12 cellular contexts compared by ENCODE assay signal in genomic region chr3:126213376-126214044, GRCh38. TPM values are rescaled to one million over a fixed set of nuclear protein-coding genes. Genes with fewer than 3 reads are reported as not detected.
DNase-seq lines count a peak whose midpoint lies in the region; ATAC-seq and TF ChIP-seq lines count a peak whose summit lies in the region.
"Had no signal": no experiment of that assay in that cellular context is flagged by ENCODE, and none has a peak within 500 bp of the region (broad histone marks: within the 10 kb centered on the region; RNA-seq: fewer than 3 reads in every experiment).

No MANE protein-coding gene starts in this region.

- H3K79me2 ChIP-seq in ACC112 (ENCODE audit: control insufficient read depth, insufficient read depth, low read length, unreplicated experiment), result no peaks in the 10 kb centered on the region
- H3K79me2 ChIP-seq in SK-N-SH (ENCODE audit: insufficient read depth), result no peaks in the 10 kb centered on the region
- H3K79me2 ChIP-seq in neural cell (replicated peaks; ENCODE audit: insufficient read depth, low read length), result no peaks in the 10 kb centered on the region

- WGBS in SK-N-SH (ENCODE audit: low lambda C conversion rate), result 76% methylated on average over 31 of the region's 50 CpGs

- H3K9me3 ChIP-seq in SK-N-SH (peaks cover 3% of the 10 kb centered on the region; the same call in 1 of the 2 replicates), neural cell (ENCODE audit: low read length) (no peaks in the 10 kb centered on the region)
- H3K9me3 ChIP-seq: SJCRH30 had no signal

- H3K9me2 ChIP-seq in SK-N-SH (0 out of 2 replicates have a peak, but pooled peaks cover 3% of the 10 kb centered on the region), neural cell (ENCODE audit: insufficient read depth, low read length) (no peaks in the 10 kb centered on the region)

- CTCF ChIA-PET in SK-N-SH (lab: Yijun Ruan, JAX), result interaction anchor here (0.8 to 3.8 kb wide), 27 partner anchors 9 to 1343 kb away, joined by 3 to 77 read pairs (median 4); no protein-coding TSS in a partner anchor

- no peaks in the 10 kb centered on the region for H4K20me1 ChIP-seq in SK-N-SH (ENCODE audit: insufficient read depth)
- H4K20me1 ChIP-seq in neural cell (ENCODE audit: insufficient read depth), result no peaks in the 10 kb centered on the region

- no peak for TF ChIP-seq EP300 in SK-N-SH (IDR thresholded peaks at IDR 0.05; ENCODE audit: borderline replicate concordance in 1 of 2, low read depth in 1 of 2, low read length in 1 of 2)
- no peak for TF ChIP-seq EP300 in neural cell (conservative IDR thresholded peaks at IDR 0.05; ENCODE audit: poor library complexity, severe bottlenecking)

- H3F3A ChIP-seq in SK-N-SH (replicated peaks; ENCODE audit: insufficient read depth) (no peaks in the 10 kb centered on the region), neural cell (ENCODE audit: insufficient read depth, low read length, poor library complexity, severe bottlenecking) (no peaks in the 10 kb centered on the region)

- peak overlapping the region; percentile 41; the same call in 1 of the 2 replicates for H3K4me2 ChIP-seq in SK-N-SH
- no peak overlapping the region for H3K4me2 ChIP-seq in neural cell (ENCODE audit: low read length)

- H3K4me1 ChIP-seq in ACC112 (ENCODE audit: control insufficient read depth, insufficient read depth, low read length, unreplicated experiment), result peaks cover 28% of the 10 kb centered on the region
- H3K4me1 ChIP-seq in SK-N-SH (ENCODE audit: control insufficient read depth in 1 of 2, insufficient read depth in 2 of 2, low read depth in 1 of 2, low read length in 1 of 2), result peaks cover 11 to 12% of the 10 kb centered on the region in 2 experiments; a peak in 2 of 4 replicates

- TF ChIP-seq CTCF in SK-N-SH (IDR thresholded peaks at IDR 0.05) (no peak), foreskin fibroblast (IDR thresholded peaks at IDR 0.05; ENCODE audit: low read depth, low read length) (no peak), neural cell (IDR thresholded peaks at IDR 0.05; ENCODE audit: poor library complexity, severe bottlenecking) (no peak), GM13977 (IDR thresholded peaks at IDR 0.05; ENCODE audit: extremely low read depth, insufficient read depth, missing control alignments) (no peak)

- no peak for ATAC-seq in GM21737 (IDR thresholded peaks at IDR 0.05; ENCODE audit: unreplicated experiment)

- H3K9ac ChIP-seq in SK-N-SH (0 out of 2 replicates have a peak overlapping the region, but pooled peaks have one; percentile 25), neural cell (ENCODE audit: low read length) (peak overlapping the region; percentile 27)

- H3K27me3 ChIP-seq in ACC112 (ENCODE audit: insufficient read depth, low read length) (no peaks in the 10 kb centered on the region), SK-N-SH (ENCODE audit: insufficient read depth) (no peaks in the 10 kb centered on the region), neural cell (ENCODE audit: insufficient read depth, low read depth, low read length) (peaks cover 8% of the 10 kb centered on the region)
- H3K27me3 ChIP-seq: SJCRH30 had no signal

- H3K4me3 ChIP-seq in ACC112 (ENCODE audit: low read depth, low read length) (peak overlapping the region; percentile 72), SK-N-SH (ENCODE audit: low read depth in 2 of 2, low read length in 1 of 2) (peak overlapping the region in 1 of 2 experiments; percentile 46; a peak in 2 of 4 replicates), foreskin fibroblast (ENCODE audit: low read depth in 1 of 2, low read length in 2 of 2) (peak overlapping the region; percentile 42 to 51), neural cell (ENCODE audit: low read length) (peak overlapping the region; percentile 60)
- H3K4me3 ChIP-seq: SJCRH30 had no signal

- H2AFZ ChIP-seq in ACC112 (ENCODE audit: low read length, unreplicated experiment) (peak overlapping the region; percentile 85), SK-N-SH (ENCODE audit: low read depth) (peak overlapping the region; percentile 82), neural cell (ENCODE audit: low read depth, low read length) (no peak overlapping the region)

- DNase-seq in SK-N-SH (no peak), foreskin fibroblast (no peak), GM13977 (ENCODE audit: low spot score) (no peak), DMS79 treated with DMSO at 0.1 percent for 48 hours (lab: John Stamatoyannopoulos, UW) (no peak), CD1c-positive myeloid dendritic cell (ENCODE audit: extremely low spot score) (no peak)
- DNase-seq: activated effector memory CD4-positive, alpha-beta T cell treated with Interleukin-2 at 50 U/mL for 16 hours; CD8-positive, alpha-beta memory T cell; SJCRH30; stimulated activated naive B cell treated with anti-CD40 and anti-IgM and Interleukin-4, amounts not matched to agents 10 μg/mL and 1 μg/mL and 100 μg/mL, for 72 hours had no signal

- no peak for TF ChIP-seq RAD21 in SK-N-SH (IDR thresholded peaks at IDR 0.05; ENCODE audit: low read length)
- no peak for TF ChIP-seq RAD21 in neural cell (conservative IDR thresholded peaks at IDR 0.05)

- POLR2A ChIA-PET in SK-N-SH (lab: Yijun Ruan, JAX), result interaction anchor here (1.0 kb wide), 1 partner anchor 15 kb away, joined by 4 read pairs; no protein-coding TSS in a partner anchor

- H3K27ac ChIP-seq in ACC112 (ENCODE audit: low read depth, low read length), result peak overlapping the region; percentile 29; the same call in 1 of the 2 replicates
- H3K27ac ChIP-seq in SK-N-SH (ENCODE audit: low read depth in 2 of 2, low read length in 1 of 2), result no peak overlapping the region
- no peak overlapping the region for H3K27ac ChIP-seq in neural cell (ENCODE audit: low read length)
- H3K27ac ChIP-seq: SJCRH30 had no signal

- no peaks in the 10 kb centered on the region for H3K36me3 ChIP-seq in ACC112 (ENCODE audit: insufficient read depth, low read length)
- H3K36me3 ChIP-seq in SK-N-SH (replicated peaks in 1 of 2; ENCODE audit: control insufficient read depth in 1 of 2, insufficient read depth in 2 of 2, low read length in 1 of 2), result no peaks in the 10 kb centered on the region
- H3K36me3 ChIP-seq in neural cell (ENCODE audit: insufficient read depth, low read length), result no peaks in the 10 kb centered on the region
- H3K36me3 ChIP-seq: SJCRH30 had no signal

- in situ Hi-C loops in GM13977 (cut with MboI; ENCODE audit: low pct_unique_long_range_greater_than_20kb, low sequenced_read_pairs, unreplicated experiment), result no loop called here

TF ChIP-seq in SK-N-SH, 30 proteins besides CTCF, POLR2A, EP300 and RAD21 (continues in another document):
- no peak for TF ChIP-seq ELF1 (IDR thresholded peaks at IDR 0.05)
- no peak for TF ChIP-seq MEF2A (IDR thresholded peaks at IDR 0.05; ENCODE audit: borderline replicate concordance, low read depth)
- no peak for TF ChIP-seq USF1 (IDR thresholded peaks at IDR 0.05; ENCODE audit: borderline replicate concordance, low read depth)
- TF ChIP-seq NFIC (IDR thresholded peaks at IDR 0.05; ENCODE audit: borderline replicate concordance), result no peak
- TF ChIP-seq YY1 (IDR thresholded peaks at IDR 0.05; ENCODE audit: low read depth), result no peak
- no peak for TF ChIP-seq TEAD4 (IDR thresholded peaks at IDR 0.05; ENCODE audit: borderline replicate concordance, insufficient read depth)
- TF ChIP-seq EZH2phosphoT487 (IDR thresholded peaks at IDR 0.05; ENCODE audit: borderline replicate concordance, low read depth), result no peak
- no peak for TF ChIP-seq CHD2 (IDR thresholded peaks at IDR 0.05; ENCODE audit: low read length, partially characterized antibody)

TF ChIP-seq in neural cell, 6 proteins besides CTCF, POLR2A, EP300 and RAD21:
- no peak for TF ChIP-seq SMC3 (conservative IDR thresholded peaks at IDR 0.05; ENCODE audit: poor library complexity)
- TF ChIP-seq MXI1 (conservative IDR thresholded peaks at IDR 0.05; ENCODE audit: poor library complexity, severe bottlenecking), result no peak
- no peak for TF ChIP-seq REST (IDR thresholded peaks at IDR 0.05; ENCODE audit: borderline replicate concordance)
- TF ChIP-seq TAF1 (IDR thresholded peaks at IDR 0.05; ENCODE audit: low read depth), result no peak
- no peak for TF ChIP-seq POLR2AphosphoS5 (IDR thresholded peaks at IDR 0.05)

RNA-seq across cellular contexts. Expression of gene ALDH1L1, which starts 33.1 kb away (rescaled TPM):
- polyA plus RNA-seq in SK-N-SH (2012; rRNA removed), result 0.03 TPM in 1 of 2 replicates, not detected in the other
- 0.07 and 0.14 TPM in 2 replicates for polyA plus RNA-seq in SK-N-SH (2012; cell fraction: cytosol; rRNA removed)
- polyA plus RNA-seq in SK-N-SH (2012; cell fraction: nucleus; rRNA removed), result 0.08 and 0.19 TPM in 2 replicates
- not detected in 2 replicates for polyA plus RNA-seq in neural cell
- not detected in 2 replicates for polyA minus RNA-seq in neural cell
- polyA plus RNA-seq: CD8-positive, alpha-beta memory T cell had no signal
